ENCODE assay signal across 1 cellular context in the genomic region with DNA sequence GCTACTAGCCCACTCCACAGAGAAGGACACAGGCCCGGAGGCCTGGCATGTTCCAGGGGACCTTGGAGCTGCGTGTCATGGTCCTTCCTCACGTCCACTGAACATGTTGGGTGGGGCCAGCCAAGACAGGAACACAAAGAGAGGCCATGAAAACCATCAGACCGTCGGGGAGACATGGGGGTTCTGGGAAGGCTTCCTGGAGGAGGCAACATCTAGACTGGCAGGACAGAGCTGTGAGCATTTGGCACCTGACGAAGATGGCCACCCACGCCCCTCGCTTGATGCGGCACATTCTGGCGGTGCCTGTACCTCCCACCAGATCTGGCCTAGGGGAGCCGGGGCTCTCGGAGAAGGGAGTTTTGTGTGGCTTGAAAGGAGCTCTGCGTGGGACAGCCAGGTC.
TF ChIP-seq lines count a peak whose summit lies in the region.

No MANE protein-coding gene starts in this region.

TF ChIP-seq in HepG2, 621 proteins besides CTCF, POLR2A, EP300 and RAD21:
- no peak for TF ChIP-seq ZNF749 (CRISPR knock-in tag; IDR thresholded peaks at IDR 0.05; ENCODE audit: borderline replicate concordance)
- no peak for TF ChIP-seq TRIM24 (CRISPR knock-in tag; IDR thresholded peaks at IDR 0.05)
- TF ChIP-seq NR2F1 (CRISPR knock-in tag; IDR thresholded peaks at IDR 0.05): no peak
- TF ChIP-seq, protein P1, sequence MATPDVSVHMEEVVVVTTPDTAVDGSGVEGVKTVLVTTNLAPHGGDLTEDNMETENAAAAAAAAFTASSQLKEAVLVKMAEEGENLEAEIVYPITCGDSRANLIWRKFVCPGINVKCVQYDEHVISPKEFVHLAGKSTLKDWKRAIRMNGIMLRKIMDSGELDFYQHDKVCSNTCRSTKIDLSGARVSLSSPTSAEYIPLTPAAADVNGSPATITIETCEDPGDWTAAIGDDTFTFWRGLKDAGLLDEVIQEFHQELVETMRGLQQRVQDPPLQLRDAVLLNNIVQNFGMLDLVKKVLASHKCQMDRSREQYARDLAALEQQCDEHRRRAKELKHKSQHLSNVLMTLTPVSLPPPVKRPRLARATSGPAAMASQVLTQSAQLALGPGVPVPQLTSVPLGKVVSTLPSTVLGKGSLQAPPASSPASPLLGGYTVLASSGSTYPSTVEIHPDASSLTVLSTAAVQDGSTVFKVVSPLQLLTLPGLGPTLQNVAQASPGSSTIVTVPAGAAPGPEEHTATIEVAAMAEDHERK (CRISPR knock-in tag; IDR thresholded peaks at IDR 0.05; ENCODE audit: low read depth): no peak
